In genomic region chr11:33347490-33348125, GRCh38 we compare ENCODE assay signal across 15 cellular contexts. TPM values are rescaled to one million over a fixed set of nuclear protein-coding genes. Genes with fewer than 3 reads are reported as not detected.
A peak's percentile ranks its signal among the peaks of the same experiment; 100 is the strongest.
DNase-seq lines count a peak whose midpoint lies in the region; ATAC-seq and TF ChIP-seq lines count a peak whose summit lies in the region.
"Had no signal": no experiment of that assay in that cellular context is flagged by ENCODE, and none has a peak within 500 bp of the region (broad histone marks: within the 10 kb centered on the region; RNA-seq: fewer than 3 reads in every experiment).

No MANE protein-coding gene starts in this region.

- H3K9me3 Mint-ChIP-seq in activated B cell treated with CpG ODN at 0.5 μM for 24 hours = no peaks in the 10 kb centered on the region
- H3K9me3 Mint-ChIP-seq: CD14-positive monocyte, neural progenitor cell had no signal

- peaks cover 75% of the 10 kb centered on the region for H3K36me3 Mint-ChIP-seq in activated B cell treated with CpG ODN at 0.5 μM for 24 hours (ENCODE audit: low read depth)

- no peak for DNase-seq in activated B cell treated with CpG ODN at 0.5 μM for 24 hours
- no peak for DNase-seq in NCI-H2171 treated with DMSO at 0.1 percent for 48 hours (lab: John Stamatoyannopoulos, UW)
- no peak for DNase-seq in stimulated activated CD4-positive, alpha-beta T cell treated with anti-CD3 and anti-CD28 coated beads, Interleukin-4, amount 100 ng/mL, for 4 hours
- no peak for DNase-seq in GDM1 (lab: John Stamatoyannopoulos, UW)
- DNase-seq: activated gamma-delta T cell; central memory CD4-positive, alpha-beta T cell; kidney glomerular epithelial cell; MM.1S; NCI-H524 treated with DMSO at 0.1 percent for 48 hours had no signal

- peaks cover 24% of the 10 kb centered on the region for H3K4me1 Mint-ChIP-seq in activated B cell treated with CpG ODN at 0.5 μM for 24 hours
- H3K4me1 Mint-ChIP-seq: CD14-positive monocyte, neural progenitor cell had no signal

- CTCF ChIA-PET in activated B cell treated with CpG ODN at 0.5 μM for 24 hours (lab: Charles Lee) = interaction anchor here (1.7 to 1.9 kb wide), 3 partner anchors 180 to 395 kb away, joined by 3 to 4 read pairs (median 3); no protein-coding TSS in a partner anchor

- ATAC-seq in GM18499 (IDR thresholded peaks at IDR 0.05; ENCODE audit: insufficient read depth, unreplicated experiment) (peak; percentile 69), GM19468 (IDR thresholded peaks at IDR 0.05; ENCODE audit: extremely low read depth, unreplicated experiment) (peak; percentile 42), HG02981 (IDR thresholded peaks at IDR 0.05; ENCODE audit: unreplicated experiment) (peak; percentile 64), activated B cell treated with CpG ODN at 0.5 μM for 24 hours (ENCODE audit: low read depth) (peak; percentile 99), HG03196 (IDR thresholded peaks at IDR 0.05; ENCODE audit: unreplicated experiment) (no peak)

- H3K4me3 Mint-ChIP-seq in activated B cell treated with CpG ODN at 0.5 μM for 24 hours = peak overlapping the region; percentile 7
- H3K4me3 Mint-ChIP-seq: CD14-positive monocyte, neural progenitor cell had no signal

- peak overlapping the region; percentile 80 for H3K27ac Mint-ChIP-seq in activated B cell treated with CpG ODN at 0.5 μM for 24 hours
- H3K27ac Mint-ChIP-seq: neural progenitor cell had no signal

- POLR2A ChIA-PET in activated B cell treated with CpG ODN at 0.5 μM for 24 hours (lab: Charles Lee) = interaction anchor here (0.6 to 0.7 kb wide), 2 partner anchors 89 to 186 kb away, joined by 3 to 7 read pairs; partner anchors contain the start of gene CSTF3

- intact Hi-C loops in activated B cell treated with CpG ODN at 0.5 μM for 24 hours (cut with micrococcal nuclease) = loop anchor here (2.0 to 5.0 kb wide), 2 partner anchors 17 to 385 kb away; no protein-coding TSS in a partner anchor

- no peak for TF ChIP-seq CTCF in activated B cell treated with CpG ODN at 0.5 μM for 24 hours (IDR thresholded peaks at IDR 0.05)

- H3K27me3 Mint-ChIP-seq in activated B cell treated with CpG ODN at 0.5 μM for 24 hours = no peaks in the 10 kb centered on the region

RNA-seq across cellular contexts. Expression of gene KIAA1549L, which starts 28.3 kb away (rescaled TPM):
- 0.09 TPM in 1 of 2 replicates, not detected in the other for total RNA-seq in activated B cell treated with CpG ODN at 0.5 μM for 24 hours
